In the genomic region with DNA sequence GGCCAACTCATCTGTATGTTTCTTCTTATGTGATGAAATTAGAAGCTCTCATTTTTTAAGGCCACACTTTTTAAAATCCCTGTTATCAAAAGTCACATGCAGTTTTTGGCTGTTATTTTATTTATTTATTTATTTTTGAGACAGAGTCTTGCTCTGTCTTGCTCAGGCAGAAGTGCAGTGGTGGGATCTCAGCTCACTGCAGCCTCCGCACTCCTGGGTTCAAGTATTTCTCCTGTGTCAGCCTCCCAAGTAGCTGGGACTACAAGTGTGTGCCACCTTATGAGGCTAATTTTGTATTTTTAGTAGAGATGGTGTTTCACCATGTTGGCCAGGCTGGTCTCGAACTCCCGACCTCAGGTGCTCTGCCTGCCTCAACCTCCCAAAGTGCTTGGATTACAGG, we compare ENCODE assay signal across 16 cellular contexts.
DNase-seq lines count a peak whose midpoint lies in the region; ATAC-seq and TF ChIP-seq lines count a peak whose summit lies in the region.
"Had no signal": no experiment of that assay in that cellular context is flagged by ENCODE, and none has a peak within 500 bp of the region (broad histone marks: within the 10 kb centered on the region; RNA-seq: fewer than 3 reads in every experiment).

No MANE protein-coding gene starts in this region.

- H2AFZ ChIP-seq in Karpas-422 (ENCODE audit: low read length) = peak overlapping the region; percentile 81

- no peak overlapping the region for H3K9ac ChIP-seq in Karpas-422 (ENCODE audit: low read length)
- H3K9ac ChIP-seq: BLaER1 had no signal

- H3K27ac Mint-ChIP-seq in stimulated activated naive B cell treated with anti-CD40 and anti-IgM and Interleukin-4, amounts not matched to agents 10 μg/mL and 1 μg/mL and 100 μg/mL, for 72 hours = no peak overlapping the region
- H3K27ac Mint-ChIP-seq: CD4-positive, alpha-beta T cell; CD8-positive, alpha-beta T cell had no signal

- H3K9me3 ChIP-seq in Karpas-422 (ENCODE audit: low read length) = peaks cover 6% of the 10 kb centered on the region; the same call in 1 of the 2 replicates
- H3K9me3 ChIP-seq: BE2C, BLaER1, Caco-2 had no signal

- TF ChIP-seq CTCF in C4-2B (conservative IDR thresholded peaks at IDR 0.05) (no peak), brain microvascular endothelial cell (IDR thresholded peaks at IDR 0.05; ENCODE audit: low read depth, low read length, missing control alignments) (no peak)

- H3K36me3 ChIP-seq in Karpas-422 (ENCODE audit: insufficient read depth, low read length) = no peaks in the 10 kb centered on the region
- no peaks in the 10 kb centered on the region for H3K36me3 ChIP-seq in brain microvascular endothelial cell (replicated peaks)
- H3K36me3 ChIP-seq: BE2C, BLaER1 had no signal

- H3K27me3 ChIP-seq in Karpas-422 (ENCODE audit: low read length) (no peaks in the 10 kb centered on the region), brain microvascular endothelial cell (replicated peaks) (no peaks in the 10 kb centered on the region)
- H3K27me3 ChIP-seq: BE2C, BLaER1 had no signal

- H3K4me1 ChIP-seq in Karpas-422 (ENCODE audit: low read length) = peaks cover 5% of the 10 kb centered on the region
- H3K4me1 ChIP-seq: BE2C, BLaER1, Caco-2 had no signal

- H3K4me1 Mint-ChIP-seq in stimulated activated naive B cell treated with anti-CD40 and anti-IgM and Interleukin-4, amounts not matched to agents 10 μg/mL and 1 μg/mL and 100 μg/mL, for 72 hours = peaks cover 0 to 2% of the 10 kb centered on the region in 2 donors

- H3K4me2 ChIP-seq in Karpas-422 (ENCODE audit: low read depth, low read length, poor library complexity, severe bottlenecking) = no peak overlapping the region
- H3K4me2 ChIP-seq: BLaER1 had no signal

- intact Hi-C loops in posterior vena cava (cut with DNase I) = no loop called here

- H3K9me3 Mint-ChIP-seq in stimulated activated naive B cell treated with anti-CD40 and anti-IgM and Interleukin-4, amounts not matched to agents 10 μg/mL and 1 μg/mL and 100 μg/mL, for 72 hours = no peaks in the 10 kb centered on the region

- H3K27me3 Mint-ChIP-seq in stimulated activated naive B cell treated with anti-CD40 and anti-IgM and Interleukin-4, amounts not matched to agents 10 μg/mL and 1 μg/mL and 100 μg/mL, for 72 hours = no peaks in the 10 kb centered on the region
- H3K27me3 Mint-ChIP-seq: CD4-positive, alpha-beta T cell had no signal

- no peaks in the 10 kb centered on the region for H3K9me2 ChIP-seq in Karpas-422 (replicated peaks; ENCODE audit: insufficient read depth, low read length)

- in situ Hi-C loops in brain microvascular endothelial cell (cut with HindIII; ENCODE audit: low pct_ligation_motif_present, low sequenced_read_pairs) = no loop called here

- no peak for ATAC-seq in stimulated activated naive B cell treated with anti-CD40 and anti-IgM and Interleukin-4, amounts not matched to agents 10 μg/mL and 1 μg/mL and 100 μg/mL, for 72 hours (replicated peaks)
- ATAC-seq: CD8-positive, alpha-beta T cell had no signal

- H3K27ac ChIP-seq in C4-2B (0 out of 2 replicates have a peak overlapping the region, but pooled peaks have one; percentile 8), Karpas-422 (ENCODE audit: low read length) (no peak overlapping the region), brain microvascular endothelial cell (no peak overlapping the region)
- H3K27ac ChIP-seq: BLaER1 had no signal

- no peaks in the 10 kb centered on the region for H3K79me2 ChIP-seq in Karpas-422 (ENCODE audit: low read length)

- H3K4me3 ChIP-seq in Karpas-422 (ENCODE audit: low read length) = no peak overlapping the region
- H3K4me3 ChIP-seq in brain microvascular endothelial cell (ENCODE audit: low read depth, low read length) = no peak overlapping the region
- H3K4me3 ChIP-seq: BLaER1 had no signal

- no peaks in the 10 kb centered on the region for H3K36me3 Mint-ChIP-seq in stimulated activated naive B cell treated with anti-CD40 and anti-IgM and Interleukin-4, amounts not matched to agents 10 μg/mL and 1 μg/mL and 100 μg/mL, for 72 hours
- H3K36me3 Mint-ChIP-seq: CD8-positive, alpha-beta T cell had no signal

- H4K20me1 ChIP-seq in Karpas-422 (ENCODE audit: insufficient read depth, low read depth, low read length) = no peaks in the 10 kb centered on the region
- H4K20me1 ChIP-seq: BLaER1 had no signal

- DNase-seq in Karpas-422 (no peak), posterior vena cava (ENCODE audit: low spot score) (peak; percentile 53), brain microvascular endothelial cell (no peak)
- DNase-seq in stimulated activated naive B cell treated with anti-CD40 and anti-IgM and Interleukin-4, amounts not matched to agents 10 μg/mL and 1 μg/mL and 100 μg/mL, for 72 hours = no peak
- DNase-seq: 8988T; ACHN; BE2C; C1 segment of cervical spinal cord; Caco-2; Calu3; CD4-positive, alpha-beta T cell; CD8-positive, alpha-beta T cell; DMS79 treated with DMSO at 0.1 percent for 48 hours; GF-D8 had no signal

- no peak overlapping the region for H3K4me3 Mint-ChIP-seq in stimulated activated naive B cell treated with anti-CD40 and anti-IgM and Interleukin-4, amounts not matched to agents 10 μg/mL and 1 μg/mL and 100 μg/mL, for 72 hours
- H3K4me3 Mint-ChIP-seq: CD4-positive, alpha-beta T cell; CD8-positive, alpha-beta T cell had no signal
